In genomic region chr1:15412843-15413242, GRCh38 we compare ENCODE assay signal across 2 cellular contexts.
TF ChIP-seq lines count a peak whose summit lies in the region.

No MANE protein-coding gene starts in this region.

TF ChIP-seq in GM12878, 131 proteins besides CTCF, POLR2A, EP300 and RAD21:
- TF ChIP-seq CHD2 (IDR thresholded peaks at IDR 0.05; ENCODE audit: borderline replicate concordance, low read depth, low read length), result no peak
- no peak for TF ChIP-seq TBL1XR1 (IDR thresholded peaks at IDR 0.05; ENCODE audit: low read depth, low read length)
- TF ChIP-seq NR2F1 (conservative IDR thresholded peaks at IDR 0.05), result no peak

TF ChIP-seq in GM23338, 12 proteins besides CTCF, POLR2A, EP300 and RAD21:
- TF ChIP-seq NANOG (IDR thresholded peaks at IDR 0.05; ENCODE audit: borderline replicate concordance) (no peak), ZNF331 (CRISPR knock-in tag; IDR thresholded peaks at IDR 0.05; ENCODE audit: low read depth) (no peak), EZH2 (IDR thresholded peaks at IDR 0.05; ENCODE audit: low read depth, unreplicated experiment) (no peak), CREB1 (CRISPR knock-in tag; IDR thresholded peaks at IDR 0.05; ENCODE audit: low read depth) (no peak), ETS1 (IDR thresholded peaks at IDR 0.05) (no peak), EZH2phosphoT487 (IDR thresholded peaks at IDR 0.05; ENCODE audit: unreplicated experiment) (no peak), REST (IDR thresholded peaks at IDR 0.05; ENCODE audit: unreplicated experiment) (no peak), STAT1 (IDR thresholded peaks at IDR 0.05; ENCODE audit: unreplicated experiment) (no peak), JUNB (IDR thresholded peaks at IDR 0.05; ENCODE audit: unreplicated experiment) (no peak), ZNF114 (CRISPR knock-in tag; IDR thresholded peaks at IDR 0.05) (no peak), POLR2AphosphoS5 (IDR thresholded peaks at IDR 0.05; ENCODE audit: low read depth) (no peak), ZNF462 (CRISPR knock-in tag; IDR thresholded peaks at IDR 0.05) (no peak)
